14 cellular contexts compared by ENCODE assay signal in genomic region chrX:41599507-41599906, GRCh38.
"Had no signal": no experiment of that assay in that cellular context is flagged by ENCODE, and none has a peak within 500 bp of the region (broad histone marks: within the 10 kb centered on the region; RNA-seq: fewer than 3 reads in every experiment).

No MANE protein-coding gene starts in this region.

- ATAC-seq: activated CD4-positive, CD25-positive, alpha-beta regulatory T cell treated with anti-CD3 and anti-CD28 coated beads, Interleukin-2, amount 50 U/mL, for 24 hours; activated T-helper 17 cell treated with anti-CD3 and anti-CD28 coated beads, Interleukin-2, amount 50 U/mL, for 72 hours; gastroesophageal sphincter; naive thymus-derived CD4-positive, alpha-beta T cell; stimulated activated naive CD8-positive, alpha-beta T cell treated with anti-CD3 and anti-CD28 coated beads, Interleukin-15, Interleukin-2, amounts not matched to agents 100 U/mL and 50 U/mL, for 24 hours had no signal

- DNase-seq: activated CD4-positive, alpha-beta T cell treated with anti-CD3 and anti-CD28 coated beads, Interleukin-2, amount 50 U/mL, for 1 hour; activated naive CD4-positive, alpha-beta T cell treated with Interleukin-2 at 50 U/mL for 16 hours; aorta; dorsolateral prefrontal cortex; erythroblast; islet precursor cell; naive thymus-derived CD4-positive, alpha-beta T cell; posterior cingulate gyrus; small intestine; stimulated activated naive CD8-positive, alpha-beta T cell treated with anti-CD3 and anti-CD28 coated beads, Interleukin-15, Interleukin-2, amounts not matched to agents 100 U/mL and 50 U/mL, for 24 hours had no signal

- H3K27ac ChIP-seq: breast epithelium, dorsolateral prefrontal cortex had no signal

- H3K4me1 ChIP-seq: breast epithelium had no signal

- H3K27me3 ChIP-seq: gastroesophageal sphincter had no signal

- H3K4me3 ChIP-seq: breast epithelium, dorsolateral prefrontal cortex, gastroesophageal sphincter had no signal

- H3K36me3 ChIP-seq: breast epithelium, gastroesophageal sphincter had no signal

- H3K9me3 ChIP-seq: breast epithelium, gastroesophageal sphincter had no signal
